Comparison of ENCODE assay signal across 11 cellular contexts in genomic region chr11:4087551-4087950, GRCh38. TPM values are rescaled to one million over a fixed set of nuclear protein-coding genes. Genes with fewer than 3 reads are reported as not detected.
A peak's percentile ranks its signal among the peaks of the same experiment; 100 is the strongest.
DNase-seq lines count a peak whose midpoint lies in the region; ATAC-seq and TF ChIP-seq lines count a peak whose summit lies in the region.
"Had no signal": no experiment of that assay in that cellular context is flagged by ENCODE, and none has a peak within 500 bp of the region (broad histone marks: within the 10 kb centered on the region; RNA-seq: fewer than 3 reads in every experiment).

No MANE protein-coding gene starts in this region.

- no peak overlapping the region for H3K23ac ChIP-seq in mesenchymal stem cell (ENCODE audit: low read length in 2 of 2)

- no peak overlapping the region for H2BK5ac ChIP-seq in mesenchymal stem cell (ENCODE audit: low read depth, low read length, poor library complexity, severe bottlenecking)

- H3K27me3 Mint-ChIP-seq in CD8-positive, alpha-beta memory T cell, result no peaks in the 10 kb centered on the region
- H3K27me3 Mint-ChIP-seq in HFFc6 (ENCODE audit: insufficient read depth), result no peaks in the 10 kb centered on the region; the same call in 1 of the 2 replicates
- H3K27me3 Mint-ChIP-seq: stimulated activated memory B cell treated with anti-CD40 and anti-IgM and Interleukin-4, amounts not matched to agents 10 μg/mL and 1 μg/mL and 100 μg/mL, for 72 hours had no signal

- H2BK15ac ChIP-seq in mesenchymal stem cell (ENCODE audit: low read depth, poor library complexity, severe bottlenecking), result no peak overlapping the region

- H2AK5ac ChIP-seq in mesenchymal stem cell (ENCODE audit: low read length, severe bottlenecking), result no peak overlapping the region

- H3K9ac ChIP-seq in mesenchymal stem cell (ENCODE audit: low read length), result no peak overlapping the region

- H3K4me2 ChIP-seq in mesenchymal stem cell (ENCODE audit: low read length, poor library complexity, severe bottlenecking), result no peak overlapping the region

- no peaks in the 10 kb centered on the region for H3K27me3 ChIP-seq in CD8-positive, alpha-beta memory T cell (ENCODE audit: insufficient read depth, low read length, poor library complexity, severe bottlenecking)
- H3K27me3 ChIP-seq in mesenchymal stem cell (ENCODE audit: control insufficient read depth in 1 of 2, insufficient read depth in 1 of 2, low read length in 2 of 2), result no peaks in the 10 kb centered on the region
- H3K27me3 ChIP-seq: esophagus squamous epithelium had no signal

- H3K9me3 Mint-ChIP-seq in CD8-positive, alpha-beta memory T cell, result no peaks in the 10 kb centered on the region
- H3K9me3 Mint-ChIP-seq in HFFc6, result no peaks in the 10 kb centered on the region
- H3K9me3 Mint-ChIP-seq: stimulated activated memory B cell treated with anti-CD40 and anti-IgM and Interleukin-4, amounts not matched to agents 10 μg/mL and 1 μg/mL and 100 μg/mL, for 72 hours had no signal

- H3K36me3 ChIP-seq in CD8-positive, alpha-beta memory T cell (ENCODE audit: insufficient read depth, low read length), result peaks cover 15% of the 10 kb centered on the region
- peaks cover 36 to 57% of the 10 kb centered on the region in 2 experiments for H3K36me3 ChIP-seq in mesenchymal stem cell (ENCODE audit: control insufficient read depth in 1 of 2, insufficient read depth in 2 of 2, low read depth in 1 of 2, low read length in 2 of 2)

- no peak overlapping the region for H2BK12ac ChIP-seq in mesenchymal stem cell (ENCODE audit: low read length in 2 of 2)

- whole genome bisulfite sequencing in mesenchymal stem cell, result 82% methylated on average over 5 of the region's 5 CpGs

- H3K79me1 ChIP-seq in mesenchymal stem cell (replicated peaks; ENCODE audit: low read length, poor library complexity, severe bottlenecking), result no peaks in the 10 kb centered on the region

- no peak overlapping the region for H3K27ac ChIP-seq in CD8-positive, alpha-beta memory T cell (ENCODE audit: low read depth, low read length)
- H3K27ac ChIP-seq in mesenchymal stem cell (ENCODE audit: low read length, poor library complexity, severe bottlenecking), result peak overlapping the region; percentile 17
- H3K27ac ChIP-seq: esophagus squamous epithelium had no signal

- H3K18ac ChIP-seq in mesenchymal stem cell (ENCODE audit: low read depth in 1 of 2, low read length in 2 of 2), result no peak overlapping the region

- H3K9me3 ChIP-seq in CD8-positive, alpha-beta memory T cell (ENCODE audit: low read length), result no peaks in the 10 kb centered on the region
- H3K9me3 ChIP-seq in mesenchymal stem cell (ENCODE audit: control insufficient read depth, low read length), result no peaks in the 10 kb centered on the region
- H3K9me3 ChIP-seq: esophagus squamous epithelium had no signal

- no peak overlapping the region for H3K4ac ChIP-seq in mesenchymal stem cell (ENCODE audit: low read depth in 1 of 2, low read length in 2 of 2)

- CTCF ChIA-PET in CD8-positive, alpha-beta memory T cell (lab: Charles Lee), result interaction anchor here (1.0 to 3.3 kb wide), 4 partner anchors 15 to 232 kb away, joined by 3 to 22 read pairs (median 4); partner anchors contain the start of gene STIM1

- no peak overlapping the region for H4K91ac ChIP-seq in mesenchymal stem cell (ENCODE audit: low read length)

- no peak overlapping the region for H3K4me3 ChIP-seq in CD8-positive, alpha-beta memory T cell (ENCODE audit: low read length)
- no peak overlapping the region for H3K4me3 ChIP-seq in mesenchymal stem cell (ENCODE audit: insufficient read depth in 1 of 2, low read depth in 1 of 2, low read length in 2 of 2)
- H3K4me3 ChIP-seq: esophagus squamous epithelium had no signal

- peaks cover 54 to 68% (median 55%) of the 10 kb centered on the region in 3 donors for H3K4me1 Mint-ChIP-seq in CD8-positive, alpha-beta memory T cell
- peaks cover 15% of the 10 kb centered on the region for H3K4me1 Mint-ChIP-seq in HFFc6 (ENCODE audit: low read depth)

- no peak overlapping the region for H4K8ac ChIP-seq in mesenchymal stem cell (ENCODE audit: low read length)

- TF ChIP-seq CTCF in HFFc6 (IDR thresholded peaks at IDR 0.05), result peak; percentile 69

- peaks cover 32 to 80% (median 36%) of the 10 kb centered on the region in 3 donors for H3K36me3 Mint-ChIP-seq in CD8-positive, alpha-beta memory T cell
- H3K36me3 Mint-ChIP-seq in HFFc6 (ENCODE audit: low read depth), result peaks cover 13% of the 10 kb centered on the region

- ATAC-seq in HG02610 (IDR thresholded peaks at IDR 0.05; ENCODE audit: unreplicated experiment), result no peak
- no peak for ATAC-seq in HG02884 (IDR thresholded peaks at IDR 0.05; ENCODE audit: unreplicated experiment)
- ATAC-seq: stimulated activated memory B cell treated with anti-CD40 and anti-IgM and Interleukin-4, amounts not matched to agents 10 μg/mL and 1 μg/mL and 100 μg/mL, for 72 hours had no signal

- POLR2A ChIA-PET in CD8-positive, alpha-beta memory T cell (lab: Charles Lee), result no interaction called here

- no peak overlapping the region for H2BK120ac ChIP-seq in mesenchymal stem cell (ENCODE audit: low read depth, low read length)

- peaks cover 35% of the 10 kb centered on the region for H3K4me1 ChIP-seq in CD8-positive, alpha-beta memory T cell (ENCODE audit: insufficient read depth, low read length)
- H3K4me1 ChIP-seq in mesenchymal stem cell (ENCODE audit: control insufficient read depth, insufficient read depth, low read depth, low read length), result no peaks in the 10 kb centered on the region
- H3K4me1 ChIP-seq: esophagus squamous epithelium had no signal

- H3K14ac ChIP-seq in mesenchymal stem cell (ENCODE audit: low read length in 2 of 2), result no peak overlapping the region

- H3K27ac Mint-ChIP-seq in CD8-positive, alpha-beta memory T cell, result peak overlapping the region; percentile 47 to 98 (median 87)
- H3K27ac Mint-ChIP-seq in HFFc6, result peak overlapping the region; percentile 22; the same call in 1 of the 2 replicates
- H3K27ac Mint-ChIP-seq: stimulated activated memory B cell treated with anti-CD40 and anti-IgM and Interleukin-4, amounts not matched to agents 10 μg/mL and 1 μg/mL and 100 μg/mL, for 72 hours had no signal

- DNase-seq in CD8-positive, alpha-beta memory T cell, result no peak
- DNase-seq in HFFc6 (peak; percentile 33), astrocyte of the hippocampus (ENCODE audit: low read depth, low spot score) (peak; percentile 45), mesenchymal stem cell (peak; percentile 11), hypothalamus (lab: John Stamatoyannopoulos, UW) (no peak)
- DNase-seq: DMS79 treated with DMSO at 0.1 percent for 48 hours, esophagus squamous epithelium, NCI-H1105 treated with DMSO at 0.1 percent for 48 hours had no signal

- no peak overlapping the region for H2AFZ ChIP-seq in mesenchymal stem cell (ENCODE audit: low read depth, low read length)

- no peak overlapping the region for H3K4me3 Mint-ChIP-seq in CD8-positive, alpha-beta memory T cell
- no peak overlapping the region for H3K4me3 Mint-ChIP-seq in HFFc6
- H3K4me3 Mint-ChIP-seq: stimulated activated memory B cell treated with anti-CD40 and anti-IgM and Interleukin-4, amounts not matched to agents 10 μg/mL and 1 μg/mL and 100 μg/mL, for 72 hours had no signal

RNA-seq across cellular contexts. Expression of gene RRM1, which starts 7.0 kb away (rescaled TPM):
- 100 to 1,000 TPM; 198 to 211 TPM for total RNA-seq in CD8-positive, alpha-beta memory T cell
- 34.1 TPM for polyA plus RNA-seq in CD8-positive, alpha-beta memory T cell
- 100 to 1,000 TPM in 5 of 6 experiments, 10 to 100 TPM in 1; 68.1 to 145 (median 126) TPM for total RNA-seq in HFFc6 (2021; fragmentation: NEBNext Ultra II Directional; extraction: Animal tissue kit (Norgen Biotek cat#: 25700))
- 22.6 TPM for polyA plus RNA-seq in mesenchymal stem cell (2013, experiment 1 of 2)
- 25.7 TPM for polyA plus RNA-seq in mesenchymal stem cell (2013, experiment 2 of 2)

Comparison
In these comparisons a context has a peak if more than half of its experiments do, and no peak if none do; other contexts are left out.
1. DNase-seq: peak in HFFc6 (single experiment), astrocyte of the hippocampus (single experiment) and mesenchymal stem cell (single experiment); none in CD8-positive, alpha-beta memory T cell (0 of 5) and hypothalamus (0 of 51).